19 cellular contexts compared by ENCODE assay signal in the genomic region with DNA sequence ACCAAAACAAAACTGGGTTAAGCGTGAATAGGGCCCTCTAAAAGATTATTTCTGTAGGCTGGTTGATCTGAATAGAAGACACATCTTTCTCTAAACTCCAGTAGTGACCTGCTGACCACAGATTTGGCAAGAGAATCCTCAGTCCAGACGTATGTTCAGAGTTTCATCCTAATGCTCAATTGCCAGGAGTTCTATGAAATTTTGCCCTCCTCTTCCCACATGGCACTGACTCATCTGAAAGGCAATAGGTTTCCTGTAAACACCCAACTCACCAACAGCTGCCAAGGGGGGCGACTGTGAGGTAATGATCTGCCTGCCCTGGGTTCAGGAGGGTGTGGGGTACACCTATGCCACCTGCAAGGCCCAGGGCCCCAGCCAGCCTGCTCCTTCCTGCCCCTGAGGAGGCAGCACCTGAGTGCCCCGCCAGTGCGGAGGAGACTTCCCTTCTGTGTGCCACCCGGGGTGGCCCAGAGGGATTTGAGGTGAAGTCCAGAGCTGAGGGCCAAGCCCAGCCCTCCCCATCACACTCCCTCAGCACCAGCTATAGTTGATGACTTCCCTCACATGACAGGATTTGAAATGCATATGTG. TPM values are rescaled to one million over a fixed set of nuclear protein-coding genes. Genes with fewer than 3 reads are reported as not detected.
DNase-seq lines count a peak whose midpoint lies in the region; TF ChIP-seq lines count a peak whose summit lies in the region.
"Had no signal": no experiment of that assay in that cellular context is flagged by ENCODE, and none has a peak within 500 bp of the region (broad histone marks: within the 10 kb centered on the region; RNA-seq: fewer than 3 reads in every experiment).

No MANE protein-coding gene starts in this region.

- TF ChIP-seq CTCF in retinal pigment epithelial cell (conservative IDR thresholded peaks at IDR 0.05; ENCODE audit: low read depth, low read length), result no peak

- H3K27me3 ChIP-seq in SJCRH30, result no peaks in the 10 kb centered on the region
- H3K27me3 ChIP-seq: uterus had no signal

- H3K4me3 ChIP-seq in SJCRH30, result no peak overlapping the region
- H3K4me3 ChIP-seq in retinal pigment epithelial cell (ENCODE audit: low read length), result no peak overlapping the region
- H3K4me3 ChIP-seq: uterus had no signal

- H3K4me1 ChIP-seq in SJCRH30, result peaks cover 51% of the 10 kb centered on the region
- H3K4me1 ChIP-seq: uterus had no signal

- peak; percentile 69 for DNase-seq in EL
- DNase-seq in SJCRH30, result peak in 1 of 2 experiments; percentile 41
- peak; percentile 65 for DNase-seq in fibroblast of gingiva (ENCODE audit: low read depth)
- peak; percentile 24 for DNase-seq in retinal pigment epithelial cell (ENCODE audit: low read depth)
- no peak for DNase-seq in activated CD8-positive, alpha-beta memory T cell treated with anti-CD3 and anti-CD28 coated beads for 24 hours
- no peak for DNase-seq in activated T-cell treated with anti-CD3 and anti-CD28 coated beads, Interleukin-2, amount 50 U/mL, for 1 hour
- no peak for DNase-seq in HuH-7 (ENCODE audit: low spot score)
- no peak for DNase-seq in NCI-H2171 (lab: John Stamatoyannopoulos, UW)
- DNase-seq: activated gamma-delta T cell treated with Interleukin-2 at 50 U/mL for 16 hours; NCI-H187 treated with DMSO at 0.1 percent for 48 hours; SHP77; stimulated activated CD4-positive, alpha-beta T cell treated with anti-CD3 and anti-CD28 coated beads, Interleukin-2, amount 100 ng/mL, for 24 hours; uterus had no signal

- H3K27ac ChIP-seq in SJCRH30, result peak overlapping the region; percentile 1; the same call in 1 of the 2 replicates
- H3K27ac ChIP-seq: C4-2B, KMS-11, uterus had no signal

- no peaks in the 10 kb centered on the region for H3K9me3 ChIP-seq in SJCRH30 (replicated peaks)
- H3K9me3 ChIP-seq: uterus had no signal

- no peaks in the 10 kb centered on the region for H3K36me3 ChIP-seq in SJCRH30
- H3K36me3 ChIP-seq: uterus had no signal

RNA-seq across cellular contexts. Expression of gene PLA2G4D, which starts 8.4 kb away (rescaled TPM):
- total RNA-seq in SJCRH30 (2014; rRNA removed; shearing (Covaris generic)), result not detected in 2 replicates
- total RNA-seq: mucosa of gallbladder, pulmonary artery endothelial cell had no signal

RNA-seq across cellular contexts. Expression of gene PLA2G4F, which starts 53.7 kb away (rescaled TPM):
- not detected in 2 replicates for total RNA-seq in SJCRH30 (2014; rRNA removed; shearing (Covaris generic))
- total RNA-seq: frontal cortex, G401, pulmonary artery endothelial cell had no signal

Comparison
In these comparisons a context has a peak if more than half of its experiments do, and no peak if none do; other contexts are left out.
1. DNase-seq: peak in EL (single experiment), fibroblast of gingiva (single experiment) and retinal pigment epithelial cell (single experiment); none in activated CD8-positive, alpha-beta memory T cell treated with anti-CD3 and anti-CD28 coated beads for 24 hours (single experiment), activated T-cell treated with anti-CD3 and anti-CD28 coated beads, Interleukin-2, amount 50 U/mL, for 1 hour (single experiment), HuH-7 (single experiment) and NCI-H2171 (single experiment).